Comparison of ENCODE assay signal across 8 cellular contexts in the genomic region with DNA sequence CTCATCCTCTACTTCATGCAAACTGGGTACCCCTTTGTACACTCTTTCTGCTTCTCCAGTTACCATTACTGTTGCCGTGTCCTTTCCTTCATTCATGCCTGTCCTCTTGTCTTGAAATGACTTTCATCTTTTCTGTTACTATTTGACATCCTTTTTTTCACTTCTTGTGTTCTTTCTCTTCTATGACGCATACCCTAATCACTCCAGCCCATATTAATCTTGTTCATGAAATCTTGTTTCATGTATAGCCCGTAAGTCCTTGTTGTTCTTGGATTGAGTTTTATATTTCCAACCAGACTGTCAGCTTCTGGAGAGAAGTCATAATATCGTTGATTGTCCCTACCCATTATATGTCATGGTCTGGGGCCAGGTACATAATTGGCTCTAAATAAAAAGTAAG.
"Had no signal": no experiment of that assay in that cellular context is flagged by ENCODE, and none has a peak within 500 bp of the region (broad histone marks: within the 10 kb centered on the region; RNA-seq: fewer than 3 reads in every experiment).

No MANE protein-coding gene starts in this region.

- H3K9me3 Mint-ChIP-seq: GM23338, H9 had no signal

- H2AFZ ChIP-seq: GM23338 had no signal

- H3K4me3 ChIP-seq: GM23338, K562 had no signal

- H3K4me3 Mint-ChIP-seq: GM23338, H9 had no signal

- H3K4me2 ChIP-seq: GM23338 had no signal

- ATAC-seq: GM23338, K562 had no signal

- H3K27ac Mint-ChIP-seq: GM23338, H9 had no signal

- FAIRE-seq: H1, H54, HTR-8/SVneo, K562 had no signal

- DNase-seq: H9, HCEC 1CT, IMR-90 had no signal
